9 cellular contexts compared by ENCODE assay signal in the genomic region with DNA sequence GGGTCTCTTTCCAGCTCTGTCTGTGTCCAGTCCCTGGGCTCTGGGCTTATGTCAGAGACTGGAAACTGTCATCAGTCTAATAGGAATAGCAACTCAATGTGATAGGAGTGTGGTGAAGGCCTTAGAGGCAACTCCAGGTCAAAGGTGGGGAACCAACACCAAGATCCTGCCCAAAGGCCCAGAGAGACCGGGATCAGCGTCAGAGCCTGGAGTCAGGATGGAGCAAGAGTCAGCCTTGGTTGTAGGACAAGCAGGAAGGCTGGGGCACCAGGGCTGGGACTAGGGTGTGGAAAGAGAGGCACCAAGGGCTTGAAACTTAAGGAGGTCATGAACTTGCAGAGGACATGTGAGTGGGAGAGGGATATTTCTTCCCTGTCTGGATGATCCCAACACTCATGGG. TPM values are rescaled to one million over a fixed set of nuclear protein-coding genes. Genes with fewer than 3 reads are reported as not detected.
DNase-seq lines count a peak whose midpoint lies in the region; FAIRE-seq and TF ChIP-seq lines count a peak whose summit lies in the region.
"Not testable (repeated sequence)": the region's sequence is repeated elsewhere in the genome, so short reads cannot be mapped to it uniquely, and the experiment has no call there.
"Had no signal": no experiment of that assay in that cellular context is flagged by ENCODE, and none has a peak within 500 bp of the region (broad histone marks: within the 10 kb centered on the region; RNA-seq: fewer than 3 reads in every experiment).

No MANE protein-coding gene starts in this region.

- H3K27me3 ChIP-seq in bronchial epithelial cell (ENCODE audit: control insufficient read depth, insufficient read depth, low read length); liver (ENCODE audit: control insufficient read depth in 4 of 4, insufficient read depth in 4 of 4, low read length in 3 of 4); subcutaneous abdominal adipose tissue (ENCODE audit: control insufficient read depth in 5 of 5, insufficient read depth in 4 of 5, low read length in 5 of 5); uterus: not testable (repeated sequence)

- not testable (repeated sequence) for H3K36me3 Mint-ChIP-seq in nephron progenitor cell (ENCODE audit: low read depth)

- H3K4me1 ChIP-seq in liver (ENCODE audit: control insufficient read depth in 4 of 4, insufficient read depth in 4 of 4, low read length in 3 of 4) (peaks cover 17 to 64% (median 53%) of the 10 kb centered on the region in 4 donors), subcutaneous abdominal adipose tissue (ENCODE audit: control insufficient read depth in 5 of 5, insufficient read depth in 5 of 5, low read length in 5 of 5) (peaks cover 6 to 46% (median 38%) of the 10 kb centered on the region in 5 donors), uterus (peaks cover 10 to 17% of the 10 kb centered on the region in 2 donors)

- H3K9me3 Mint-ChIP-seq in nephron progenitor cell, result not testable (repeated sequence)

- peaks cover 16% of the 10 kb centered on the region for H3K27me3 Mint-ChIP-seq in nephron progenitor cell (ENCODE audit: low read depth, poor library complexity)

- TF ChIP-seq POLR2A in GM12891 (IDR thresholded peaks at IDR 0.05; ENCODE audit: low read depth, low read length); uterus (IDR thresholded peaks at IDR 0.05): not testable (repeated sequence)

- not testable (repeated sequence) for H3K9me3 ChIP-seq in liver (ENCODE audit: control insufficient read depth in 4 of 4, low read length in 3 of 4); subcutaneous abdominal adipose tissue (ENCODE audit: control insufficient read depth in 5 of 5, low read length in 5 of 5); uterus

- not testable (repeated sequence) for DNase-seq in GM12891 (ENCODE audit: insufficient read length, low spot score); bronchial epithelial cell (ENCODE audit: low read depth); nephron progenitor cell; uterus
- DNase-seq in activated CD8-positive, alpha-beta memory T cell treated with anti-CD3 and anti-CD28 coated beads, Interleukin-2, amount 50 U/mL, for 48 hours, result peak; percentile 37

- H3K4me3 Mint-ChIP-seq in nephron progenitor cell, result not testable (repeated sequence)

- intact Hi-C loops in uterus (cut with DNase I; ENCODE audit: low total_unique reads), result not testable (repeated sequence)

- FAIRE-seq in GM12891 (lab: Jason Lieb, UNC) (peak; percentile 16), bronchial epithelial cell (lab: Jason Lieb, UNC) (peak; percentile 80)

- TF ChIP-seq CTCF in bronchial epithelial cell (IDR thresholded peaks at IDR 0.05; ENCODE audit: insufficient read depth, low read length, severe bottlenecking); liver (IDR thresholded peaks at IDR 0.05; ENCODE audit: low read depth, low read length, missing input control); nephron progenitor cell (IDR thresholded peaks at IDR 0.05); uterus (IDR thresholded peaks at IDR 0.05): not testable (repeated sequence)

- H3K4me3 ChIP-seq in bronchial epithelial cell (ENCODE audit: low read depth, low read length); liver (ENCODE audit: low read depth in 1 of 3, low read length in 3 of 3); subcutaneous abdominal adipose tissue (ENCODE audit: low read depth in 1 of 5, low read length in 5 of 5); uterus: not testable (repeated sequence)

- H3K27ac ChIP-seq in angular gyrus (ENCODE audit: low read depth, low read length), result peak overlapping the region; percentile 59
- H3K27ac ChIP-seq in liver (ENCODE audit: low read depth in 1 of 2, low read length in 2 of 2), result peak overlapping the region; percentile 59 to 72
- H3K27ac ChIP-seq in subcutaneous abdominal adipose tissue (ENCODE audit: low read depth, low read length), result peak overlapping the region; percentile 35
- H3K27ac ChIP-seq in uterus, result peak overlapping the region; percentile 64 to 72

- not testable (repeated sequence) for H3K9ac ChIP-seq in liver (ENCODE audit: low read depth in 1 of 2, low read length in 2 of 2); subcutaneous abdominal adipose tissue (ENCODE audit: low read length in 5 of 5)

- not testable (repeated sequence) for TF ChIP-seq RAD21 in liver (IDR thresholded peaks at IDR 0.05)

- H3K36me3 ChIP-seq in bronchial epithelial cell (ENCODE audit: control insufficient read depth, insufficient read depth, low read length); uterus: not testable (repeated sequence)
- H3K36me3 ChIP-seq in liver (ENCODE audit: control insufficient read depth in 4 of 4, insufficient read depth in 3 of 4, low read depth in 1 of 4, low read length in 3 of 4), result peaks cover 8 to 51% (median 35%) of the 10 kb centered on the region in 4 donors
- H3K36me3 ChIP-seq in subcutaneous abdominal adipose tissue (ENCODE audit: control insufficient read depth in 5 of 5, insufficient read depth in 5 of 5, low read length in 5 of 5), result peaks cover 0 to 48% (median 20%) of the 10 kb centered on the region in 5 donors

- peak overlapping the region; percentile 16 for H3K27ac Mint-ChIP-seq in nephron progenitor cell

- 88% methylated on average over 2 of the region's 2 CpGs for WGBS in liver

- peaks cover 48% of the 10 kb centered on the region for H3K4me1 Mint-ChIP-seq in nephron progenitor cell

RNA-seq across cellular contexts. Expression of a gene that starts 9.4 kb away (rescaled TPM):
- polyA plus RNA-seq in GM12891 (2012; ENCODE audit: low read depth, missing spikeins), result 46.5 TPM
- total RNA-seq in bronchial epithelial cell (1.8 and 3.1 TPM in 2 replicates), liver (100 to 1,000 TPM in 1 of 2 donors, 1 to 10 TPM in 1; 7.7 to 129 TPM), uterus (10 to 100 TPM in 3 of 4 donors, 1 to 10 TPM in 1; 9.8 to 89.7 (median 19.9) TPM)
- 10 to 100 TPM; 57.7 to 61.3 TPM for polyA plus RNA-seq in liver
- total RNA-seq: GM23338 had no signal

RNA-seq across cellular contexts. Expression of a gene that starts 23.0 kb away (rescaled TPM):
- 22.2 TPM for polyA plus RNA-seq in GM12891 (2012; ENCODE audit: low read depth, missing spikeins)
- 7.1 and 13.4 TPM in 2 replicates for total RNA-seq in bronchial epithelial cell
- 10 to 100 TPM; 14.3 to 77.2 TPM for total RNA-seq in liver
- polyA plus RNA-seq in liver, result 10 to 100 TPM; 20.0 to 23.4 TPM
- total RNA-seq in uterus, result 10 to 100 TPM; 15.6 to 96.2 (median 60.3) TPM
